In genomic region chr1:228228601-228229074, GRCh38 we compare ENCODE assay signal across 13 cellular contexts. TPM values are rescaled to one million over a fixed set of nuclear protein-coding genes. Genes with fewer than 3 reads are reported as not detected.
A peak's percentile ranks its signal among the peaks of the same experiment; 100 is the strongest.
DNase-seq lines count a peak whose midpoint lies in the region.
"Had no signal": no experiment of that assay in that cellular context is flagged by ENCODE, and none has a peak within 500 bp of the region (broad histone marks: within the 10 kb centered on the region; RNA-seq: fewer than 3 reads in every experiment).

No MANE protein-coding gene starts in this region.

- peaks cover 48% of the 10 kb centered on the region for H3K36me3 ChIP-seq in SK-N-MC (ENCODE audit: insufficient read depth, low read length)
- H3K36me3 ChIP-seq: neutrophil had no signal

- peak; percentile 21 for DNase-seq in A172 (ENCODE audit: low spot score)
- DNase-seq in HPDE6-E6E7 (ENCODE audit: extremely low spot score): peak; percentile 57
- no peak for DNase-seq in SK-N-MC (ENCODE audit: low read depth, low spot score)
- peak; percentile 27 for DNase-seq in fibroblast of the conjunctiva (ENCODE audit: low read depth)
- no peak for DNase-seq in activated CD4-positive, alpha-beta T cell treated with anti-CD3 and anti-CD28 coated beads, Interleukin-2, amount 50 U/mL, for 1 hour
- no peak for DNase-seq in activated effector memory CD4-positive, alpha-beta T cell treated with anti-CD3 and anti-CD28 coated beads, Interleukin-2, amount 50 U/mL, for 16 hours
- no peak for DNase-seq in NCI-H2107 (lab: John Stamatoyannopoulos, UW)
- DNase-seq in NCI-H128 (lab: John Stamatoyannopoulos, UW; ENCODE audit: unreplicated experiment): no peak
- DNase-seq: dorsolateral prefrontal cortex, NCI-H510A, T-helper 9 cell had no signal

- H3K9me3 ChIP-seq in SK-N-MC (ENCODE audit: low read depth, low read length): peaks cover 3% of the 10 kb centered on the region; the same call in 1 of the 2 replicates
- H3K9me3 ChIP-seq: neutrophil, vagina had no signal

- no peak overlapping the region for H3K4me3 ChIP-seq in SK-N-MC
- H3K4me3 ChIP-seq: dorsolateral prefrontal cortex, vagina had no signal

- no peak overlapping the region for H3K9ac ChIP-seq in SK-N-MC (ENCODE audit: insufficient read length)

- peak overlapping the region; percentile 25; the same call in 1 of the 2 replicates for H3K27ac ChIP-seq in SK-N-MC
- H3K27ac ChIP-seq: dorsolateral prefrontal cortex, neutrophil had no signal

RNA-seq across cellular contexts. Expression of gene OBSCN, which starts 20.8 kb away (rescaled TPM):
- total RNA-seq in A172 (2014; rRNA removed; shearing (Covaris generic)): 9.9 and 11.5 TPM in 2 replicates

Comparison
In these comparisons a context has a peak if more than half of its experiments do, and no peak if none do; other contexts are left out.
1. DNase-seq: peak in A172 (single experiment), HPDE6-E6E7 (single experiment) and fibroblast of the conjunctiva (single experiment); none in SK-N-MC (single experiment), activated CD4-positive, alpha-beta T cell treated with anti-CD3 and anti-CD28 coated beads, Interleukin-2, amount 50 U/mL, for 1 hour (single experiment), activated effector memory CD4-positive, alpha-beta T cell treated with anti-CD3 and anti-CD28 coated beads, Interleukin-2, amount 50 U/mL, for 16 hours (single experiment), NCI-H2107 (single experiment) and NCI-H128 (single experiment).